In the genomic region with DNA sequence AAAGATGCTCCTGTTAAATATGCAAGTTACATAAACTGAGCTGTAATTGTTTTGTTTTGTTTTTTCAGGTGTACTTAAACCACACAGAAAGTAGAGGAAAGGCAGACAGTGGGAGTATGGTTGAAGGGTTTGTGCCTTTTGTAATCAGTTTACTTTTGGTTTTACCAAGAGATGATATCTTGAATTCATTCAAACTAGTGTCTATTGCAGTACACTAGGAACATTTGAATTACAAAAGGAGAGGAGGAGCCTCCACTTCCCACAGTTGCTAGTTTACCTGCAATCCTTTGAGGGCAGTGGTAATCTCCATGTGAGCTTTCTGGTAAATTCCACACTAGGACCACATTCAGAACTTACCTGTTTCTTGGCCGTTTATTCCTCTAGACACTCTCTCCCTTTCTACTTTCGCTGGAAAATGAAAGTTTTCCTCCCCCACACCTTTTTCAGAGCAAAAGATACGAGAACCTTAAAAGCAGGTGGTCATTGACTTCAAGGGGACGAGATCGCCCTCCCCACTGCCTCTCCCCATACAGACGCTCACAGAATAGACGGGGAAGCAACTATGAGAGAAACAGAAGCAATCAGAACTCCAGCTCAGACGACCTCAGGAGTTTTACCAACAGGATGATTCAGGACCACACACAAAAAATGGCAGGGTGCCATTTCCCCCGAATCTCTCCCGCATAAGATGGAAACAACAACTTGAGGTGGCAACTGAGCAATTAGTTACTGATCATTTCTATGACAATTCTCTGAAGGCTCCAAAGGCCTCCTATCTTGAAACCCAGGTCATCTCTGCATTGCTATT, we compare ENCODE assay signal across 11 cellular contexts. TPM values are rescaled to one million over a fixed set of nuclear protein-coding genes. Genes with fewer than 3 reads are reported as not detected.
DNase-seq lines count a peak whose midpoint lies in the region; ATAC-seq and TF ChIP-seq lines count a peak whose summit lies in the region.
"Had no signal": no experiment of that assay in that cellular context is flagged by ENCODE, and none has a peak within 500 bp of the region (broad histone marks: within the 10 kb centered on the region; RNA-seq: fewer than 3 reads in every experiment).

No MANE protein-coding gene starts in this region.

- no peaks in the 10 kb centered on the region for H3K36me3 ChIP-seq in SK-N-MC (ENCODE audit: insufficient read depth, low read length)
- peaks cover 0 to 3% (median 0%) of the 10 kb centered on the region in 5 donors for H3K36me3 ChIP-seq in subcutaneous abdominal adipose tissue (ENCODE audit: control insufficient read depth in 5 of 5, insufficient read depth in 5 of 5, low read length in 5 of 5)

- no peak for DNase-seq in activated CD8-positive, alpha-beta memory T cell treated with anti-CD3 and anti-CD28 coated beads, Interleukin-2, amount 10 ng/mL, durations not matched to agents 7 days and 5 days
- DNase-seq in activated CD8-positive, alpha-beta memory T cell treated with anti-CD3 and anti-CD28 coated beads, Interleukin-2, amount 50 U/mL, for 4 hours, result no peak
- DNase-seq in SK-N-MC (ENCODE audit: low read depth, low spot score) (no peak), foreskin keratinocyte (peak in 1 of 2 donors; percentile 45), C1 segment of cervical spinal cord (lab: John Stamatoyannopoulos, UW) (no peak)
- no peak for DNase-seq in stimulated activated naive B cell treated with anti-CD40 and anti-IgM and Interleukin-4, amounts not matched to agents 10 μg/mL and 1 μg/mL and 100 μg/mL, for 72 hours
- DNase-seq: activated CD4-positive, CD25-positive, alpha-beta regulatory T cell treated with anti-CD3 and anti-CD28 coated beads, Interleukin-2, amount 50 U/mL, for 72 hours; AML-193; caudate nucleus had no signal

- H3K27me3 ChIP-seq in foreskin keratinocyte (no peaks in the 10 kb centered on the region), subcutaneous abdominal adipose tissue (ENCODE audit: control insufficient read depth in 5 of 5, insufficient read depth in 4 of 5, low read length in 5 of 5) (peaks cover 0 to 5% (median 0%) of the 10 kb centered on the region in 5 donors)

- H3K4me3 Mint-ChIP-seq in activated CD8-positive, alpha-beta memory T cell treated with anti-CD3 and anti-CD28 coated beads, Interleukin-2, amount 10 ng/mL, durations not matched to agents 7 days and 5 days, result peak overlapping the region; percentile 19
- H3K4me3 Mint-ChIP-seq in stimulated activated naive B cell treated with anti-CD40 and anti-IgM and Interleukin-4, amounts not matched to agents 10 μg/mL and 1 μg/mL and 100 μg/mL, for 72 hours, result no peak overlapping the region

- peak overlapping the region; percentile 54 for H3K9ac ChIP-seq in SK-N-MC (ENCODE audit: insufficient read length)
- H3K9ac ChIP-seq in subcutaneous abdominal adipose tissue (ENCODE audit: low read length in 5 of 5), result peak overlapping the region in 1 of 5 donors; percentile 4

- H3K27ac ChIP-seq in SK-N-MC (peak overlapping the region; percentile 16; the same call in 1 of the 2 replicates), foreskin keratinocyte (peak overlapping the region; percentile 57), subcutaneous abdominal adipose tissue (ENCODE audit: low read depth, low read length) (no peak overlapping the region)

- H3K27ac Mint-ChIP-seq in activated CD8-positive, alpha-beta memory T cell treated with anti-CD3 and anti-CD28 coated beads, Interleukin-2, amount 10 ng/mL, durations not matched to agents 7 days and 5 days, result no peak overlapping the region
- no peak overlapping the region for H3K27ac Mint-ChIP-seq in stimulated activated naive B cell treated with anti-CD40 and anti-IgM and Interleukin-4, amounts not matched to agents 10 μg/mL and 1 μg/mL and 100 μg/mL, for 72 hours

- no peak for TF ChIP-seq CTCF in foreskin keratinocyte (conservative IDR thresholded peaks at IDR 0.05)

- peaks cover 5% of the 10 kb centered on the region for H3K36me3 Mint-ChIP-seq in activated CD8-positive, alpha-beta memory T cell treated with anti-CD3 and anti-CD28 coated beads, Interleukin-2, amount 10 ng/mL, durations not matched to agents 7 days and 5 days
- H3K36me3 Mint-ChIP-seq in stimulated activated naive B cell treated with anti-CD40 and anti-IgM and Interleukin-4, amounts not matched to agents 10 μg/mL and 1 μg/mL and 100 μg/mL, for 72 hours, result peaks cover 5 to 21% of the 10 kb centered on the region in 2 donors

- CTCF ChIA-PET in activated CD8-positive, alpha-beta memory T cell treated with anti-CD3 and anti-CD28 coated beads, Interleukin-2, amount 10 ng/mL, durations not matched to agents 7 days and 5 days (lab: Charles Lee), result interaction anchor here (1.3 kb wide), 1 partner anchor 46 kb away, joined by 4 read pairs; no protein-coding TSS in a partner anchor

- H3K4me3 ChIP-seq in SK-N-MC (peak overlapping the region; percentile 89), subcutaneous abdominal adipose tissue (ENCODE audit: low read depth in 1 of 5, low read length in 5 of 5) (peak overlapping the region in 3 of 5 donors; percentile 9 to 56 (median 28))

- no peak for ATAC-seq in activated CD8-positive, alpha-beta memory T cell treated with anti-CD3 and anti-CD28 coated beads, Interleukin-2, amount 10 ng/mL, durations not matched to agents 7 days and 5 days
- no peak for ATAC-seq in foreskin keratinocyte
- no peak for ATAC-seq in HG02642 (IDR thresholded peaks at IDR 0.05; ENCODE audit: poor library complexity, unreplicated experiment)
- ATAC-seq in stimulated activated naive B cell treated with anti-CD40 and anti-IgM and Interleukin-4, amounts not matched to agents 10 μg/mL and 1 μg/mL and 100 μg/mL, for 72 hours (replicated peaks), result no peak

- peaks cover 55% of the 10 kb centered on the region for H3K4me1 Mint-ChIP-seq in activated CD8-positive, alpha-beta memory T cell treated with anti-CD3 and anti-CD28 coated beads, Interleukin-2, amount 10 ng/mL, durations not matched to agents 7 days and 5 days
- H3K4me1 Mint-ChIP-seq in stimulated activated naive B cell treated with anti-CD40 and anti-IgM and Interleukin-4, amounts not matched to agents 10 μg/mL and 1 μg/mL and 100 μg/mL, for 72 hours, result peaks cover 29 to 59% of the 10 kb centered on the region in 2 donors

- no peaks in the 10 kb centered on the region for H3K9me3 Mint-ChIP-seq in activated CD8-positive, alpha-beta memory T cell treated with anti-CD3 and anti-CD28 coated beads, Interleukin-2, amount 10 ng/mL, durations not matched to agents 7 days and 5 days (ENCODE audit: low read depth)
- peaks cover 4 to 5% of the 10 kb centered on the region in 2 donors for H3K9me3 Mint-ChIP-seq in stimulated activated naive B cell treated with anti-CD40 and anti-IgM and Interleukin-4, amounts not matched to agents 10 μg/mL and 1 μg/mL and 100 μg/mL, for 72 hours

- H3K9me3 ChIP-seq in SK-N-MC (ENCODE audit: low read depth, low read length) (no peaks in the 10 kb centered on the region), subcutaneous abdominal adipose tissue (ENCODE audit: control insufficient read depth in 5 of 5, low read length in 5 of 5) (no peaks in the 10 kb centered on the region)

- peaks cover 58% of the 10 kb centered on the region for H3K27me3 Mint-ChIP-seq in activated CD8-positive, alpha-beta memory T cell treated with anti-CD3 and anti-CD28 coated beads, Interleukin-2, amount 10 ng/mL, durations not matched to agents 7 days and 5 days
- peaks cover 12 to 18% of the 10 kb centered on the region in 2 donors for H3K27me3 Mint-ChIP-seq in stimulated activated naive B cell treated with anti-CD40 and anti-IgM and Interleukin-4, amounts not matched to agents 10 μg/mL and 1 μg/mL and 100 μg/mL, for 72 hours

- H3K4me1 ChIP-seq in foreskin keratinocyte (peaks cover 27% of the 10 kb centered on the region), subcutaneous abdominal adipose tissue (ENCODE audit: control insufficient read depth in 5 of 5, insufficient read depth in 5 of 5, low read length in 5 of 5) (peaks cover 0 to 45% (median 18%) of the 10 kb centered on the region in 5 donors)

RNA-seq across cellular contexts. Expression of a gene that starts 3.3 kb away (rescaled TPM):
- 1 to 10 TPM; 2.2 to 2.3 TPM for total RNA-seq in activated CD8-positive, alpha-beta memory T cell treated with anti-CD3 and anti-CD28 coated beads, Interleukin-2, amount 10 ng/mL, durations not matched to agents 7 days and 5 days
- 13.9 and 14.0 TPM in 2 replicates for total RNA-seq in foreskin keratinocyte
- polyA plus RNA-seq in foreskin keratinocyte, result 2.6 and 3.3 TPM in 2 replicates
